Comparison of ENCODE assay signal across 8 cellular contexts in genomic region chr1:85200367-85200869, GRCh38. TPM values are rescaled to one million over a fixed set of nuclear protein-coding genes. Genes with fewer than 3 reads are reported as not detected.
DNase-seq lines count a peak whose midpoint lies in the region; ATAC-seq and TF ChIP-seq lines count a peak whose summit lies in the region.

No MANE protein-coding gene starts in this region.

- H3K27ac Mint-ChIP-seq in T-helper 1 cell treated with Interleukin-12 subunit alpha and Interleukin-12 subunit beta and Interleukin-4 antibody, amounts not matched to agents 30 μg/mL and 1 μg/mL, for 36 hours: no peak overlapping the region
- peak overlapping the region; percentile 32 for H3K27ac Mint-ChIP-seq in chondrocyte (ENCODE audit: unreplicated experiment)

- peaks cover 12% of the 10 kb centered on the region for H3K4me1 Mint-ChIP-seq in T-helper 1 cell treated with Interleukin-12 subunit alpha and Interleukin-12 subunit beta and Interleukin-4 antibody, amounts not matched to agents 30 μg/mL and 1 μg/mL, for 36 hours (ENCODE audit: low read depth)
- H3K4me1 Mint-ChIP-seq in chondrocyte (ENCODE audit: low read depth): peaks cover 75% of the 10 kb centered on the region

- peak; percentile 43 for ATAC-seq in GM19395 (IDR thresholded peaks at IDR 0.05; ENCODE audit: unreplicated experiment)
- ATAC-seq in HG03457 (IDR thresholded peaks at IDR 0.05; ENCODE audit: unreplicated experiment): peak; percentile 33
- peak; percentile 31 to 45 (median 38) for ATAC-seq in right lobe of liver

- H3K4me3 ChIP-seq in right lobe of liver: peak overlapping the region; percentile 55 to 84 (median 83)

- peak overlapping the region; percentile 58 for H3K27ac ChIP-seq in C4-2B
- H3K27ac ChIP-seq in right lobe of liver: peak overlapping the region; percentile 71 to 82 (median 81)

- H3K27me3 Mint-ChIP-seq in T-helper 1 cell treated with Interleukin-12 subunit alpha and Interleukin-12 subunit beta and Interleukin-4 antibody, amounts not matched to agents 30 μg/mL and 1 μg/mL, for 36 hours (ENCODE audit: low read depth): peaks cover 51% of the 10 kb centered on the region
- no peaks in the 10 kb centered on the region for H3K27me3 Mint-ChIP-seq in chondrocyte (ENCODE audit: low read depth)

- no peak for TF ChIP-seq POLR2A in right lobe of liver (IDR thresholded peaks at IDR 0.05)

- no peaks in the 10 kb centered on the region for H3K9me3 ChIP-seq in right lobe of liver

- H3K9me3 Mint-ChIP-seq in T-helper 1 cell treated with Interleukin-12 subunit alpha and Interleukin-12 subunit beta and Interleukin-4 antibody, amounts not matched to agents 30 μg/mL and 1 μg/mL, for 36 hours: no peaks in the 10 kb centered on the region
- H3K9me3 Mint-ChIP-seq in chondrocyte (ENCODE audit: low read depth): no peaks in the 10 kb centered on the region

- no peaks in the 10 kb centered on the region for H3K27me3 ChIP-seq in right lobe of liver

- TF ChIP-seq CTCF in C4-2B (conservative IDR thresholded peaks at IDR 0.05): no peak
- no peak for TF ChIP-seq CTCF in chondrocyte (IDR thresholded peaks at IDR 0.05)
- no peak for TF ChIP-seq CTCF in right lobe of liver (IDR thresholded peaks at IDR 0.05)

- WGBS in right lobe of liver (ENCODE audit: insufficient coverage, low coverage, low lambda C conversion rate, missing lambda C conversion rate): 2% methylated on average over 10 of the region's 45 CpGs

- peak overlapping the region; percentile 64 for H3K4me3 Mint-ChIP-seq in T-helper 1 cell treated with Interleukin-12 subunit alpha and Interleukin-12 subunit beta and Interleukin-4 antibody, amounts not matched to agents 30 μg/mL and 1 μg/mL, for 36 hours
- peak overlapping the region; percentile 87 for H3K4me3 Mint-ChIP-seq in chondrocyte (ENCODE audit: unreplicated experiment)

- H3K36me3 Mint-ChIP-seq in T-helper 1 cell treated with Interleukin-12 subunit alpha and Interleukin-12 subunit beta and Interleukin-4 antibody, amounts not matched to agents 30 μg/mL and 1 μg/mL, for 36 hours (ENCODE audit: low read depth): no peaks in the 10 kb centered on the region
- H3K36me3 Mint-ChIP-seq in chondrocyte (ENCODE audit: low read depth): no peaks in the 10 kb centered on the region

- H3K4me1 ChIP-seq in right lobe of liver: peaks cover 0 to 25% (median 6%) of the 10 kb centered on the region in 4 donors

- no peaks in the 10 kb centered on the region for H3K36me3 ChIP-seq in right lobe of liver

- intact Hi-C loops in right lobe of liver (cut with DNase I): no loop called here

- DNase-seq in chondrocyte (ENCODE audit: low spot score): peak; percentile 91
- peak in 1 of 3 donors; percentile 73 for DNase-seq in right lobe of liver
- peak; percentile 4 for DNase-seq in stimulated activated CD8-positive, alpha-beta memory T cell treated with anti-CD3 and anti-CD28 coated beads, Interleukin-12 subunit alpha, Interleukin-12 subunit beta, amount 100 ng/mL, for 1 hour (ENCODE audit: low read depth)
- DNase-seq in NCI-H226: no peak

RNA-seq across cellular contexts. Expression of gene SYDE2, which starts 0.4 kb away (rescaled TPM):
- total RNA-seq in chondrocyte (13.1 to 17.8 TPM (median 13.4 TPM) in 3 replicates), right lobe of liver (1 to 10 TPM; 3.2 to 6.7 (median 4.4) TPM)

RNA-seq across cellular contexts. Expression of gene C1orf52, which starts 59.0 kb away (rescaled TPM):
- total RNA-seq in chondrocyte (27.1 to 31.3 TPM (median 28.0 TPM) in 3 replicates), right lobe of liver (1 to 10 TPM; 4.7 to 8.0 (median 6.7) TPM)
